In genomic region chr12:109154485-109155438, GRCh38 we compare ENCODE assay signal across 8 cellular contexts. TPM values are rescaled to one million over a fixed set of nuclear protein-coding genes. Genes with fewer than 3 reads are reported as not detected.
A peak's percentile ranks its signal among the peaks of the same experiment; 100 is the strongest.
DNase-seq lines count a peak whose midpoint lies in the region; ATAC-seq lines count a peak whose summit lies in the region.

No MANE protein-coding gene starts in this region.

- peaks cover 18% of the 10 kb centered on the region for H3K4me1 Mint-ChIP-seq in activated CD4-positive, alpha-beta T cell treated with anti-CD3 and anti-CD28 coated beads, Interleukin-2, amount 10 ng/mL, durations not matched to agents 7 days and 5 days

- H3K4me3 Mint-ChIP-seq in activated CD4-positive, alpha-beta T cell treated with anti-CD3 and anti-CD28 coated beads, Interleukin-2, amount 10 ng/mL, durations not matched to agents 7 days and 5 days: peak overlapping the region; percentile 88

- POLR2A ChIA-PET in activated CD4-positive, alpha-beta T cell treated with anti-CD3 and anti-CD28 coated beads, Interleukin-2, amount 10 ng/mL, durations not matched to agents 7 days and 5 days (lab: Charles Lee): no interaction called here

- peak; percentile 64 to 90 (median 84) for DNase-seq in NCI-H1417 (lab: John Stamatoyannopoulos, UW)
- DNase-seq in NCI-H1417 treated with DMSO at 0.1 percent for 48 hours (lab: John Stamatoyannopoulos, UW): no peak
- peak; percentile 64 for DNase-seq in NCI-H446 treated with DMSO at 0.1 percent for 48 hours (lab: John Stamatoyannopoulos, UW)
- DNase-seq in activated CD4-positive, alpha-beta T cell treated with anti-CD3 and anti-CD28 coated beads, Interleukin-2, amount 10 ng/mL, durations not matched to agents 7 days and 5 days: peak; percentile 83
- DNase-seq in cortex of kidney (lab: John Stamatoyannopoulos, UW): peak; percentile 82
- peak; percentile 88 for DNase-seq in left lobe of liver (ENCODE audit: low spot score)
- peak; percentile 81 for DNase-seq in stimulated activated CD4-positive, alpha-beta T cell treated with anti-CD3 and anti-CD28 coated beads, Interleukin-1b, Interleukin-23, amount 100 ng/mL, for 48 hours

- ATAC-seq in HG03066 (IDR thresholded peaks at IDR 0.05; ENCODE audit: low read depth, unreplicated experiment) (peak; percentile 82), left lobe of liver (peak; percentile 91)

- no peaks in the 10 kb centered on the region for H3K9me3 Mint-ChIP-seq in activated CD4-positive, alpha-beta T cell treated with anti-CD3 and anti-CD28 coated beads, Interleukin-2, amount 10 ng/mL, durations not matched to agents 7 days and 5 days

- CTCF ChIA-PET in activated CD4-positive, alpha-beta T cell treated with anti-CD3 and anti-CD28 coated beads, Interleukin-2, amount 10 ng/mL, durations not matched to agents 7 days and 5 days (lab: Charles Lee): interaction anchor here (0.6 kb wide), 1 partner anchor 75 kb away, joined by 3 read pairs; no protein-coding TSS in a partner anchor

- peak overlapping the region; percentile 93 for H3K27ac Mint-ChIP-seq in activated CD4-positive, alpha-beta T cell treated with anti-CD3 and anti-CD28 coated beads, Interleukin-2, amount 10 ng/mL, durations not matched to agents 7 days and 5 days

- H3K27me3 Mint-ChIP-seq in activated CD4-positive, alpha-beta T cell treated with anti-CD3 and anti-CD28 coated beads, Interleukin-2, amount 10 ng/mL, durations not matched to agents 7 days and 5 days: peaks cover 3% of the 10 kb centered on the region

- H3K36me3 Mint-ChIP-seq in activated CD4-positive, alpha-beta T cell treated with anti-CD3 and anti-CD28 coated beads, Interleukin-2, amount 10 ng/mL, durations not matched to agents 7 days and 5 days (ENCODE audit: low read depth): no peaks in the 10 kb centered on the region

RNA-seq across cellular contexts. Expression of gene ACACB, which starts 38.4 kb away (rescaled TPM):
- 10 to 100 TPM; 10.3 to 13.3 TPM for total RNA-seq in activated CD4-positive, alpha-beta T cell treated with anti-CD3 and anti-CD28 coated beads, Interleukin-2, amount 10 ng/mL, durations not matched to agents 7 days and 5 days
- total RNA-seq in left lobe of liver: 232 TPM

RNA-seq across cellular contexts. Expression of gene UNG, which starts 57.4 kb away (rescaled TPM):
- 10 to 100 TPM; 40.2 to 45.2 TPM for total RNA-seq in activated CD4-positive, alpha-beta T cell treated with anti-CD3 and anti-CD28 coated beads, Interleukin-2, amount 10 ng/mL, durations not matched to agents 7 days and 5 days
- total RNA-seq in left lobe of liver: 17.2 TPM

Comparison
In these comparisons a context has a peak if more than half of its experiments do, and no peak if none do; other contexts are left out.
1. RNA of gene ACACB, which starts 38.4 kb away (total RNA-seq): 232 TPM in left lobe of liver (single experiment); 10.3 to 13.3 TPM in activated CD4-positive, alpha-beta T cell treated with anti-CD3 and anti-CD28 coated beads, Interleukin-2, amount 10 ng/mL, durations not matched to agents 7 days and 5 days; every median in the first group is over 10 times any median in the second.